ENCODE assay signal across 8 cellular contexts in the genomic region with DNA sequence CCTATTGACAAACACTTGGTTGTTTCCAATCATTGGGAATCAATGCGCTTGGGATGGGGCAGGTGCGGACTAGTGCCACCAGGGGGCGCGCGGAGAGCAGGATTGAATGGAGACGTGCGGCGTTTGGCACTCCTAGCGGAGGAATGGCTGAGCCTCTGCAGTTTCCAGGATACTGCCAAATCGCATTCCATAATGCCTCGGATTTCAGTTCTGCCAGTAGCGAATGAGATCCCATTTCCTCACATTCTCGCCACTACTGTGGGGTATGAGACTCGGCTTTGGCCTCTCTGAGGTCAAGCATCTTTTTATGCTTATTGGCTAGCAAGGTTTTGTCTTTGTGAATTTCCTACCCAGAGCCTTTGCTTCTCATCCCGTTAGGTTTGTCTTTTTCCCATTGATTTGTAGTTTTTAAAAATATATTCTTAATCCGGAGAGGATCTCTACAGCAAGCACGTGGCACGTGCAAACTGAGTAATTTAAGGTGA. TPM values are rescaled to one million over a fixed set of nuclear protein-coding genes. Genes with fewer than 3 reads are reported as not detected.
A peak's percentile ranks its signal among the peaks of the same experiment; 100 is the strongest.
DNase-seq lines count a peak whose midpoint lies in the region; ATAC-seq and TF ChIP-seq lines count a peak whose summit lies in the region.

No MANE protein-coding gene starts in this region.

- CTCF ChIA-PET in activated naive CD4-positive, alpha-beta T cell treated with anti-CD3 and anti-CD28 coated beads for 36 hours (lab: Charles Lee): interaction anchor here (0.7 to 12.6 kb wide), 7 partner anchors 9 to 993 kb away, joined by 3 to 241 read pairs (median 8); no protein-coding TSS in a partner anchor

- DNase-seq in AG10803 (ENCODE audit: low read depth) (peak; percentile 87), RWPE2 (ENCODE audit: low spot score) (no peak), globus pallidus (ENCODE audit: low spot score) (peak; percentile 69), pons (ENCODE audit: low spot score) (peak; percentile 75), ureter (ENCODE audit: low spot score) (peak; percentile 77)
- DNase-seq in activated naive CD4-positive, alpha-beta T cell treated with anti-CD3 and anti-CD28 coated beads for 36 hours: peak; percentile 78

- no peaks in the 10 kb centered on the region for H3K36me3 ChIP-seq in RWPE2 (ENCODE audit: low read depth)

- H3K27me3 ChIP-seq in RWPE2 (ENCODE audit: insufficient read depth, poor library complexity, severe bottlenecking): no peaks in the 10 kb centered on the region

- TF ChIP-seq CTCF in AG10803 (conservative IDR thresholded peaks at IDR 0.05; ENCODE audit: low read length) (peak; percentile 85), RWPE2 (IDR thresholded peaks at IDR 0.05; ENCODE audit: poor library complexity, severe bottlenecking) (peak; percentile 76)

- H3K4me3 Mint-ChIP-seq in activated naive CD4-positive, alpha-beta T cell treated with anti-CD3 and anti-CD28 coated beads for 36 hours: no peak overlapping the region

- no peaks in the 10 kb centered on the region for H3K36me3 Mint-ChIP-seq in activated naive CD4-positive, alpha-beta T cell treated with anti-CD3 and anti-CD28 coated beads for 36 hours (ENCODE audit: low read depth)

- no peak overlapping the region for H3K27ac ChIP-seq in RWPE2 (ENCODE audit: poor library complexity, severe bottlenecking)

- no peak for TF ChIP-seq EP300 in Ishikawa (IDR thresholded peaks at IDR 0.05; ENCODE audit: borderline replicate concordance)

- peak; percentile 93 for TF ChIP-seq RAD21 in Ishikawa (IDR thresholded peaks at IDR 0.05; ENCODE audit: low read depth)

- no peaks in the 10 kb centered on the region for H3K27me3 Mint-ChIP-seq in activated naive CD4-positive, alpha-beta T cell treated with anti-CD3 and anti-CD28 coated beads for 36 hours (ENCODE audit: low read depth)

- H3K9me3 ChIP-seq in RWPE2 (ENCODE audit: severe bottlenecking): no peaks in the 10 kb centered on the region

- H3K4me1 Mint-ChIP-seq in activated naive CD4-positive, alpha-beta T cell treated with anti-CD3 and anti-CD28 coated beads for 36 hours (ENCODE audit: low read depth): peaks cover 9% of the 10 kb centered on the region

- no peaks in the 10 kb centered on the region for H3K4me1 ChIP-seq in RWPE2 (ENCODE audit: insufficient read depth, poor library complexity, severe bottlenecking)

- ATAC-seq in GM19043 (IDR thresholded peaks at IDR 0.05; ENCODE audit: low read depth, unreplicated experiment) (peak; percentile 68), RWPE2 (ENCODE audit: low read depth) (peak; percentile 61)

- H3K4me3 ChIP-seq in AG10803 (ENCODE audit: low read length): no peak overlapping the region
- H3K4me3 ChIP-seq in RWPE2 (ENCODE audit: severe bottlenecking): no peak overlapping the region

- no peaks in the 10 kb centered on the region for H3K9me3 Mint-ChIP-seq in activated naive CD4-positive, alpha-beta T cell treated with anti-CD3 and anti-CD28 coated beads for 36 hours

- intact Hi-C loops in activated naive CD4-positive, alpha-beta T cell treated with anti-CD3 and anti-CD28 coated beads for 36 hours (cut with micrococcal nuclease): loop anchor here (1.0 to 5.0 kb wide), 5 partner anchors 81 to 1179 kb away; no protein-coding TSS in a partner anchor

- no peak overlapping the region for H3K27ac Mint-ChIP-seq in activated naive CD4-positive, alpha-beta T cell treated with anti-CD3 and anti-CD28 coated beads for 36 hours

TF ChIP-seq in Ishikawa, 13 proteins besides CTCF, POLR2A, EP300 and RAD21:
- TF ChIP-seq, protein P1, sequence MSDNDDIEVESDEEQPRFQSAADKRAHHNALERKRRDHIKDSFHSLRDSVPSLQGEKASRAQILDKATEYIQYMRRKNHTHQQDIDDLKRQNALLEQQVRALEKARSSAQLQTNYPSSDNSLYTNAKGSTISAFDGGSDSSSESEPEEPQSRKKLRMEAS (IDR thresholded peaks at IDR 0.05): no peak
- TF ChIP-seq TAF1 (IDR thresholded peaks at IDR 0.05; ENCODE audit: low read depth) (no peak), NFIC (IDR thresholded peaks at IDR 0.05) (0 out of 2 replicates have a peak, but pooled peaks have one; percentile 22), TEAD4 (IDR thresholded peaks at IDR 0.05) (peak; percentile 30), FOXM1 (IDR thresholded peaks at IDR 0.05; ENCODE audit: borderline replicate concordance, low read depth) (peak; percentile 28; the same call in 1 of the 2 replicates), YY1 (IDR thresholded peaks at IDR 0.05; ENCODE audit: low read depth) (0 out of 2 replicates have a peak, but pooled peaks have one; percentile 34)

RNA-seq across cellular contexts. Expression of a gene that starts 28.7 kb away (rescaled TPM):
- not detected for total RNA-seq in activated naive CD4-positive, alpha-beta T cell treated with anti-CD3 and anti-CD28 coated beads for 36 hours
- 4.6 TPM for total RNA-seq in ureter
